Comparison of ENCODE assay signal across 28 cellular contexts in the genomic region with DNA sequence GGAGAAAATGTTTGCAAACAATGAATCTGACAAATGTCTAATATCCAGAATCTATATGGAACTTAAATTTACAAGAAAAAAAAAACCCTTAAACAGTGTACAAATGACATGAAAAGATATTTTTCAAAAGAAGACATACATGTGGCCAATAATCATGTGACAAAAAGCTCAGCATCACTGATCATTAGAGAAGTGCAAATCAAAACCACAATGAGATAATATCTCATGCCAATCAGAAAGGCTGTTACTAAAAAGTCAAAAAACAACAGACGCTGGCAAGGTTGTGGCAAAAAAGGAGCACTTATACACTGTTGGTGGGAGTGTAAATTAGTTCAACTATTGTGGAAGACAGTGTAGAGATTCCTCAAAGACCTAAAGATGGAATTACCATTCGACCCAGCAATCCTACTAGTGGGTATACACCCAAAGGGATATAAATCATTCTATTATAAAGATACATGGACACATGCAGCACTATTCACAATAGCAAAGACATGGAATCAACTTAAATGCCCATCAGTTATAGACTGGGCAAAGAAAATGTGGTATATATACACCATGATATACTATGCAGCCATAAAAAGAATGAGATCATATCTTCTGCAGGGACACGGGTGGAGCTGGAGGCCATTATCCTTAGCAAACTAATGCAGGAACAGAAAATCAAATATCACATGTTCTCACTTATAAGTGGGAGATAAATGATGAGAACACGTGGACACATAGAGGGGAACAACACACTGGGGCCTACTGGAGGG.
DNase-seq lines count a peak whose midpoint lies in the region; ATAC-seq and TF ChIP-seq lines count a peak whose summit lies in the region.
"Had no signal": no experiment of that assay in that cellular context is flagged by ENCODE, and none has a peak within 500 bp of the region (broad histone marks: within the 10 kb centered on the region; RNA-seq: fewer than 3 reads in every experiment).

No MANE protein-coding gene starts in this region.

- H3K27me3 ChIP-seq in dorsolateral prefrontal cortex, result no peaks in the 10 kb centered on the region
- H3K27me3 ChIP-seq: esophagus squamous epithelium, pancreas, right atrium auricular region, transverse colon had no signal

- CTCF ChIA-PET in activated B cell treated with CpG ODN at 0.5 μM for 24 hours (lab: Charles Lee), result interaction anchor here (1.9 kb wide), 1 partner anchor 351 kb away, joined by 5 read pairs; no protein-coding TSS in a partner anchor

- H3K27ac ChIP-seq in dorsolateral prefrontal cortex, result peak overlapping the region in 12 of 59 donors; percentile 14 to 80 (median 65)
- H3K27ac ChIP-seq: C4-2B, esophagus squamous epithelium, GM23248, pancreas, right atrium auricular region, transverse colon had no signal

- ATAC-seq in stimulated activated naive CD8-positive, alpha-beta T cell treated with anti-CD3 and anti-CD28 coated beads, Interleukin-15, Interleukin-2, amounts not matched to agents 100 U/mL and 50 U/mL, for 24 hours, result no peak
- peak; percentile 10 for ATAC-seq in activated B cell treated with CpG ODN at 0.5 μM for 24 hours (ENCODE audit: low read depth)
- ATAC-seq in effector memory CD8-positive, alpha-beta T cell (replicated peaks), result peak; percentile 37
- ATAC-seq: left ventricle myocardium superior, pancreas, SK-N-SH treated with all-trans-retinoic acid at 6 μM for 48 hours had no signal

- TF ChIP-seq CTCF in activated B cell treated with CpG ODN at 0.5 μM for 24 hours (IDR thresholded peaks at IDR 0.05) (no peak), dorsolateral prefrontal cortex (IDR thresholded peaks at IDR 0.05 in 54 of 56, conservative IDR thresholded peaks at IDR 0.05 in 2 of 56; ENCODE audit: low read depth in 1 of 56, partially characterized antibody in 56 of 56) (no peak)

- POLR2A ChIA-PET in activated B cell treated with CpG ODN at 0.5 μM for 24 hours (lab: Charles Lee), result interaction anchor here (0.7 kb wide), 1 partner anchor 19 kb away, joined by 3 read pairs; no protein-coding TSS in a partner anchor

- no peak overlapping the region for H3K4me3 Mint-ChIP-seq in stimulated activated naive CD8-positive, alpha-beta T cell treated with anti-CD3 and anti-CD28 coated beads, Interleukin-15, Interleukin-2, amounts not matched to agents 100 ng/mL and 50 ng/mL, for 24 hours
- H3K4me3 Mint-ChIP-seq in activated B cell treated with CpG ODN at 0.5 μM for 24 hours, result no peak overlapping the region
- no peak overlapping the region for H3K4me3 Mint-ChIP-seq in effector memory CD8-positive, alpha-beta T cell
- H3K4me3 Mint-ChIP-seq: mesothelial cell of epicardium, nephron progenitor cell had no signal

- no peaks in the 10 kb centered on the region for H3K9me3 Mint-ChIP-seq in stimulated activated naive CD8-positive, alpha-beta T cell treated with anti-CD3 and anti-CD28 coated beads, Interleukin-15, Interleukin-2, amounts not matched to agents 100 ng/mL and 50 ng/mL, for 24 hours
- H3K9me3 Mint-ChIP-seq in activated B cell treated with CpG ODN at 0.5 μM for 24 hours, result no peaks in the 10 kb centered on the region
- peaks cover 0 to 7% of the 10 kb centered on the region in 2 donors for H3K9me3 Mint-ChIP-seq in effector memory CD8-positive, alpha-beta T cell
- H3K9me3 Mint-ChIP-seq: mesothelial cell of epicardium, nephron progenitor cell had no signal

- no peak overlapping the region for H3K4me3 ChIP-seq in dorsolateral prefrontal cortex
- H3K4me3 ChIP-seq: esophagus squamous epithelium, GM23248, pancreas, right atrium auricular region, transverse colon had no signal

- no peaks in the 10 kb centered on the region for H3K27me3 Mint-ChIP-seq in stimulated activated naive CD8-positive, alpha-beta T cell treated with anti-CD3 and anti-CD28 coated beads, Interleukin-15, Interleukin-2, amounts not matched to agents 100 ng/mL and 50 ng/mL, for 24 hours
- no peaks in the 10 kb centered on the region for H3K27me3 Mint-ChIP-seq in activated B cell treated with CpG ODN at 0.5 μM for 24 hours
- H3K27me3 Mint-ChIP-seq in effector memory CD8-positive, alpha-beta T cell, result no peaks in the 10 kb centered on the region

- peak overlapping the region; percentile 49 for H3K27ac Mint-ChIP-seq in stimulated activated naive CD8-positive, alpha-beta T cell treated with anti-CD3 and anti-CD28 coated beads, Interleukin-15, Interleukin-2, amounts not matched to agents 100 ng/mL and 50 ng/mL, for 24 hours
- H3K27ac Mint-ChIP-seq in activated B cell treated with CpG ODN at 0.5 μM for 24 hours, result no peak overlapping the region
- peak overlapping the region; percentile 66 to 77 for H3K27ac Mint-ChIP-seq in effector memory CD8-positive, alpha-beta T cell
- H3K27ac Mint-ChIP-seq: mesothelial cell of epicardium, nephron progenitor cell had no signal

- no peak for DNase-seq in stimulated activated naive CD8-positive, alpha-beta T cell treated with anti-CD3 and anti-CD28 coated beads, Interleukin-15, Interleukin-2, amounts not matched to agents 100 U/mL and 50 U/mL, for 24 hours
- DNase-seq in activated B cell treated with CpG ODN at 0.5 μM for 24 hours, result no peak
- no peak for DNase-seq in effector memory CD8-positive, alpha-beta T cell
- no peak for DNase-seq in NCI-H1105 (lab: John Stamatoyannopoulos, UW)
- DNase-seq in activated gamma-delta T cell (lab: John Stamatoyannopoulos, UW), result no peak
- DNase-seq in head of caudate nucleus, result no peak
- no peak for DNase-seq in dorsolateral prefrontal cortex
- DNase-seq: activated CD4-positive, alpha-beta T cell treated with anti-CD3 and anti-CD28 coated beads, Interleukin-2, amount 50 U/mL, for 48 hours; activated T-cell treated with anti-CD3 and anti-CD28 coated beads, Interleukin-2, amount 50 U/mL, for 1 hour; amniotic stem cell; cortex of kidney; esophagus squamous epithelium; GM23248; hippocampal formation; left ventricle myocardium superior; NCI-H1417 treated with DMSO at 0.1 percent for 48 hours; NCI-H446; nephron progenitor cell; pancreas; stimulated activated CD4-positive, alpha-beta T cell treated with anti-CD3 and anti-CD28 coated beads, Interleukin-12 subunit alpha, Interleukin-12 subunit beta, amount 100 ng/mL, for 4 hours; stimulated activated CD4-positive, alpha-beta T cell treated with anti-CD3 and anti-CD28 coated beads, Interleukin-4, amount 100 ng/mL, for 4 hours; T-helper 9 cell; transverse colon had no signal

- intact Hi-C loops in activated B cell treated with CpG ODN at 0.5 μM for 24 hours (cut with micrococcal nuclease) (no loop called here), head of caudate nucleus (cut with DNase I) (no loop called here), dorsolateral prefrontal cortex (cut with DNase I) (loop anchor here (2.0 to 10.0 kb wide), 4 partner anchors 173 to 483 kb away; no protein-coding TSS in a partner anchor)

- peaks cover 54% of the 10 kb centered on the region for H3K4me1 Mint-ChIP-seq in stimulated activated naive CD8-positive, alpha-beta T cell treated with anti-CD3 and anti-CD28 coated beads, Interleukin-15, Interleukin-2, amounts not matched to agents 100 ng/mL and 50 ng/mL, for 24 hours (ENCODE audit: low read depth)
- peaks cover 42% of the 10 kb centered on the region for H3K4me1 Mint-ChIP-seq in activated B cell treated with CpG ODN at 0.5 μM for 24 hours
- peaks cover 22 to 41% of the 10 kb centered on the region in 2 donors for H3K4me1 Mint-ChIP-seq in effector memory CD8-positive, alpha-beta T cell (ENCODE audit: low read depth in 2 of 2)

- H3K36me3 Mint-ChIP-seq in stimulated activated naive CD8-positive, alpha-beta T cell treated with anti-CD3 and anti-CD28 coated beads, Interleukin-15, Interleukin-2, amounts not matched to agents 100 ng/mL and 50 ng/mL, for 24 hours (ENCODE audit: low read depth), result peaks cover 5% of the 10 kb centered on the region
- H3K36me3 Mint-ChIP-seq in activated B cell treated with CpG ODN at 0.5 μM for 24 hours (ENCODE audit: low read depth), result peaks cover 3% of the 10 kb centered on the region
- peaks cover 22% of the 10 kb centered on the region for H3K36me3 Mint-ChIP-seq in effector memory CD8-positive, alpha-beta T cell (ENCODE audit: insufficient read depth)
- H3K36me3 Mint-ChIP-seq: mesothelial cell of epicardium had no signal

Comparison
In these comparisons a context has a peak if more than half of its experiments do, and no peak if none do; other contexts are left out.
1. intact Hi-C loops: an anchor here in dorsolateral prefrontal cortex (2.0 to 10.0 kb wide); none called in activated B cell treated with CpG ODN at 0.5 μM for 24 hours and head of caudate nucleus.